9 cellular contexts compared by ENCODE assay signal in genomic region chr6:43812850-43813584, GRCh38. TPM values are rescaled to one million over a fixed set of nuclear protein-coding genes. Genes with fewer than 3 reads are reported as not detected.
DNase-seq lines count a peak whose midpoint lies in the region; ATAC-seq and TF ChIP-seq lines count a peak whose summit lies in the region.
"Had no signal": no experiment of that assay in that cellular context is flagged by ENCODE, and none has a peak within 500 bp of the region (broad histone marks: within the 10 kb centered on the region; RNA-seq: fewer than 3 reads in every experiment).

No MANE protein-coding gene starts in this region.

- TF ChIP-seq CTCF in heart left ventricle (IDR thresholded peaks at IDR 0.05), result no peak
- no peak for TF ChIP-seq CTCF in left ventricle myocardium inferior (IDR thresholded peaks at IDR 0.05; ENCODE audit: borderline replicate concordance)
- no peak for TF ChIP-seq CTCF in left lung (IDR thresholded peaks at IDR 0.05)
- TF ChIP-seq CTCF in type B pancreatic cell (conservative IDR thresholded peaks at IDR 0.05), result no peak

- WGBS in heart left ventricle, 4 donors, result 62 to 68% (median 63%) methylated on average over 8 of the region's 8 CpGs

- peak overlapping the region; percentile 0 for H3K4me3 Mint-ChIP-seq in T-helper 1 cell treated with Interleukin-12 subunit alpha and Interleukin-12 subunit beta and Interleukin-4 antibody, amounts not matched to agents 30 μg/mL and 1 μg/mL, for 36 hours
- H3K4me3 Mint-ChIP-seq in type B pancreatic cell, result no peak overlapping the region

- TF ChIP-seq POLR2A in heart left ventricle (IDR thresholded peaks at IDR 0.05), result no peak

- H3K9me3 Mint-ChIP-seq in T-helper 1 cell treated with Interleukin-12 subunit alpha and Interleukin-12 subunit beta and Interleukin-4 antibody, amounts not matched to agents 30 μg/mL and 1 μg/mL, for 36 hours, result no peaks in the 10 kb centered on the region
- H3K9me3 Mint-ChIP-seq in type B pancreatic cell, result no peaks in the 10 kb centered on the region

- no peaks in the 10 kb centered on the region for H3K27me3 ChIP-seq in heart left ventricle
- no peaks in the 10 kb centered on the region for H3K27me3 ChIP-seq in left ventricle myocardium inferior (ENCODE audit: low read depth)
- no peaks in the 10 kb centered on the region for H3K27me3 ChIP-seq in left lung
- no peaks in the 10 kb centered on the region for H3K27me3 ChIP-seq in MG63

- no peaks in the 10 kb centered on the region for H3K36me3 Mint-ChIP-seq in T-helper 1 cell treated with Interleukin-12 subunit alpha and Interleukin-12 subunit beta and Interleukin-4 antibody, amounts not matched to agents 30 μg/mL and 1 μg/mL, for 36 hours (ENCODE audit: low read depth)
- no peaks in the 10 kb centered on the region for H3K36me3 Mint-ChIP-seq in type B pancreatic cell

- H3K9me3 ChIP-seq in heart left ventricle (no peaks in the 10 kb centered on the region), left ventricle myocardium inferior (replicated peaks) (no peaks in the 10 kb centered on the region), left lung (no peaks in the 10 kb centered on the region), MG63 (no peaks in the 10 kb centered on the region)

- H3K4me1 ChIP-seq in heart left ventricle (peaks cover 0 to 29% (median 0%) of the 10 kb centered on the region in 12 donors), left ventricle myocardium inferior (no peaks in the 10 kb centered on the region), left lung (peaks cover 0 to 26% of the 10 kb centered on the region in 2 donors)

- intact Hi-C loops in heart left ventricle (cut with DNase I), result no loop called here
- intact Hi-C loops in left ventricle myocardium inferior (cut with micrococcal nuclease), result no loop called here
- intact Hi-C loops in left lung (cut with DNase I), result no loop called here

- no peaks in the 10 kb centered on the region for H3K36me3 ChIP-seq in heart left ventricle
- no peaks in the 10 kb centered on the region for H3K36me3 ChIP-seq in left ventricle myocardium inferior
- H3K36me3 ChIP-seq in left lung, result no peaks in the 10 kb centered on the region
- H3K36me3 ChIP-seq in MG63, result no peaks in the 10 kb centered on the region

- H3K4me3 ChIP-seq in heart left ventricle (no peak overlapping the region), left ventricle myocardium inferior (no peak overlapping the region), left lung (no peak overlapping the region), MG63 (no peak overlapping the region)

- ATAC-seq in heart left ventricle (peak in 3 of 4 donors; percentile 27 to 35 (median 29)), left lung (peak; percentile 94), HG02973 (IDR thresholded peaks at IDR 0.05; ENCODE audit: unreplicated experiment) (no peak)

- H3K27me3 Mint-ChIP-seq in T-helper 1 cell treated with Interleukin-12 subunit alpha and Interleukin-12 subunit beta and Interleukin-4 antibody, amounts not matched to agents 30 μg/mL and 1 μg/mL, for 36 hours (ENCODE audit: low read depth), result no peaks in the 10 kb centered on the region
- no peaks in the 10 kb centered on the region for H3K27me3 Mint-ChIP-seq in type B pancreatic cell

- DNase-seq in heart left ventricle (no peak), left ventricle myocardium inferior (no peak), left lung (peak in 1 of 2 donors; percentile 79), type B pancreatic cell (ENCODE audit: extremely low spot score, unreplicated experiment) (no peak), MG63 (no peak), GF-D8 (lab: John Stamatoyannopoulos, UW) (no peak)
- DNase-seq: NCI-H187 treated with DMSO at 0.1 percent for 48 hours had no signal

- H3K27ac ChIP-seq in heart left ventricle (no peak overlapping the region), left ventricle myocardium inferior (replicated peaks) (no peak overlapping the region), left lung (no peak overlapping the region)

- H3K4me1 Mint-ChIP-seq in T-helper 1 cell treated with Interleukin-12 subunit alpha and Interleukin-12 subunit beta and Interleukin-4 antibody, amounts not matched to agents 30 μg/mL and 1 μg/mL, for 36 hours (ENCODE audit: low read depth), result peaks cover 10% of the 10 kb centered on the region
- peaks cover 40% of the 10 kb centered on the region for H3K4me1 Mint-ChIP-seq in type B pancreatic cell (ENCODE audit: unreplicated experiment)

- H3K27ac Mint-ChIP-seq in T-helper 1 cell treated with Interleukin-12 subunit alpha and Interleukin-12 subunit beta and Interleukin-4 antibody, amounts not matched to agents 30 μg/mL and 1 μg/mL, for 36 hours, result peak overlapping the region; percentile 0
- H3K27ac Mint-ChIP-seq in type B pancreatic cell, result peak overlapping the region; percentile 63

RNA-seq across cellular contexts. Expression of gene VEGFA, which starts 43.0 kb away (rescaled TPM):
- total RNA-seq in heart left ventricle (100 to 1,000 TPM in 7 of 9 donors, 10 to 100 TPM in 2; 83.0 to 238 (median 171) TPM), left ventricle myocardium inferior (359 TPM), left lung (100 to 1,000 TPM; 147 to 154 TPM), type B pancreatic cell (ENCODE audit: low replicate concordance) (102 and 136 TPM in 2 replicates)
- polyA plus RNA-seq in heart left ventricle, result 100 to 1,000 TPM; 139 to 254 TPM
- total RNA-seq in MG63 (2014; rRNA removed; shearing (Covaris generic); ENCODE audit: low replicate concordance), result 55.5 and 57.6 TPM in 2 replicates
